ENCODE assay signal across 12 cellular contexts in genomic region chr3:69435274-69436262, GRCh38. TPM values are rescaled to one million over a fixed set of nuclear protein-coding genes. Genes with fewer than 3 reads are reported as not detected.
DNase-seq lines count a peak whose midpoint lies in the region; ATAC-seq and TF ChIP-seq lines count a peak whose summit lies in the region.
"Had no signal": no experiment of that assay in that cellular context is flagged by ENCODE, and none has a peak within 500 bp of the region (broad histone marks: within the 10 kb centered on the region; RNA-seq: fewer than 3 reads in every experiment).

No MANE protein-coding gene starts in this region.

- no peaks in the 10 kb centered on the region for H3K27me3 ChIP-seq in smooth muscle cell (ENCODE audit: low read depth)

- no peaks in the 10 kb centered on the region for H3K79me2 ChIP-seq in smooth muscle cell (ENCODE audit: low read depth)

- no peak overlapping the region for H2AFZ ChIP-seq in smooth muscle cell (ENCODE audit: low read depth)

- peaks cover 9% of the 10 kb centered on the region for H3K27me3 Mint-ChIP-seq in activated naive CD8-positive, alpha-beta T cell treated with anti-CD3 and anti-CD28 coated beads, Interleukin-2, amount 50 U/mL, for 24 hours

- no peaks in the 10 kb centered on the region for H3K9me3 ChIP-seq in smooth muscle cell (replicated peaks; ENCODE audit: low read depth)

- no peaks in the 10 kb centered on the region for H4K20me1 ChIP-seq in smooth muscle cell (ENCODE audit: low read depth)

- 83% methylated on average over 2 of the region's 2 CpGs for WGBS in smooth muscle cell (ENCODE audit: low lambda C conversion rate)

- ATAC-seq in GM18519 (IDR thresholded peaks at IDR 0.05; ENCODE audit: low FRiP score, unreplicated experiment) (peak; percentile 67), GM21423 (IDR thresholded peaks at IDR 0.05; ENCODE audit: unreplicated experiment) (peak; percentile 46), HG03045 (IDR thresholded peaks at IDR 0.05; ENCODE audit: unreplicated experiment) (peak; percentile 60)
- peak; percentile 60 for ATAC-seq in activated naive CD8-positive, alpha-beta T cell treated with anti-CD3 and anti-CD28 coated beads, Interleukin-2, amount 50 U/mL, for 24 hours
- ATAC-seq: PC-3 had no signal

- no peaks in the 10 kb centered on the region for H3K36me3 ChIP-seq in smooth muscle cell (ENCODE audit: low read depth)

- no peak overlapping the region for H3K4me3 Mint-ChIP-seq in activated naive CD8-positive, alpha-beta T cell treated with anti-CD3 and anti-CD28 coated beads, Interleukin-2, amount 50 U/mL, for 24 hours
- H3K4me3 Mint-ChIP-seq: immature natural killer cell had no signal

- no peak overlapping the region for H3K27ac ChIP-seq in smooth muscle cell (ENCODE audit: low read depth)
- H3K27ac ChIP-seq: KMS-11 had no signal

- no peak overlapping the region for H3K27ac Mint-ChIP-seq in activated naive CD8-positive, alpha-beta T cell treated with anti-CD3 and anti-CD28 coated beads, Interleukin-2, amount 50 U/mL, for 24 hours
- H3K27ac Mint-ChIP-seq: immature natural killer cell had no signal

- H3K9ac ChIP-seq in smooth muscle cell (ENCODE audit: low read depth), result no peak overlapping the region
- H3K9ac ChIP-seq: KMS-11 had no signal

- H3K9me3 Mint-ChIP-seq in activated naive CD8-positive, alpha-beta T cell treated with anti-CD3 and anti-CD28 coated beads, Interleukin-2, amount 50 U/mL, for 24 hours, result no peaks in the 10 kb centered on the region
- H3K9me3 Mint-ChIP-seq: immature natural killer cell had no signal

- H3K4me3 ChIP-seq in smooth muscle cell, result no peak overlapping the region

- peaks cover 11% of the 10 kb centered on the region for H3F3A ChIP-seq in smooth muscle cell (ENCODE audit: low read depth)

- no peaks in the 10 kb centered on the region for H3K36me3 Mint-ChIP-seq in activated naive CD8-positive, alpha-beta T cell treated with anti-CD3 and anti-CD28 coated beads, Interleukin-2, amount 50 U/mL, for 24 hours (ENCODE audit: low read depth)
- H3K36me3 Mint-ChIP-seq: immature natural killer cell had no signal

- peaks cover 16% of the 10 kb centered on the region for H3K4me1 ChIP-seq in smooth muscle cell (ENCODE audit: low read depth)

- H3K4me2 ChIP-seq in smooth muscle cell, result no peak overlapping the region
- H3K4me2 ChIP-seq: KMS-11 had no signal

- H3K4me1 Mint-ChIP-seq in activated naive CD8-positive, alpha-beta T cell treated with anti-CD3 and anti-CD28 coated beads, Interleukin-2, amount 50 U/mL, for 24 hours, result peaks cover 33% of the 10 kb centered on the region

- DNase-seq in activated naive CD8-positive, alpha-beta T cell treated with anti-CD3 and anti-CD28 coated beads, Interleukin-2, amount 50 U/mL, for 24 hours, result no peak
- no peak for DNase-seq in cortex of kidney (lab: John Stamatoyannopoulos, UW)
- DNase-seq in HT-29 (ENCODE audit: low spot score), result no peak
- DNase-seq in smooth muscle cell (lab: John Stamatoyannopoulos, UW; ENCODE audit: unreplicated experiment), result no peak
- no peak for DNase-seq in COLO668 (lab: John Stamatoyannopoulos, UW; ENCODE audit: unreplicated experiment)
- DNase-seq: immature natural killer cell, PC-3, T1000 had no signal

- TF ChIP-seq CTCF in smooth muscle cell (IDR thresholded peaks at IDR 0.05; ENCODE audit: borderline replicate concordance, insufficient read depth, poor library complexity, severe bottlenecking), result no peak

RNA-seq across cellular contexts. Expression of gene FRMD4B, which starts 49.7 kb away (rescaled TPM):
- 19.6 and 21.2 TPM in 2 replicates for total RNA-seq in HT-29 (2014; rRNA removed; shearing (Covaris generic))
- total RNA-seq in smooth muscle cell, result 20.0 and 24.3 TPM in 2 replicates
- polyA plus RNA-seq in smooth muscle cell, result 3.7 and 7.5 TPM in 2 replicates
